Comparison of ENCODE assay signal across 1 cellular context in the genomic region with DNA sequence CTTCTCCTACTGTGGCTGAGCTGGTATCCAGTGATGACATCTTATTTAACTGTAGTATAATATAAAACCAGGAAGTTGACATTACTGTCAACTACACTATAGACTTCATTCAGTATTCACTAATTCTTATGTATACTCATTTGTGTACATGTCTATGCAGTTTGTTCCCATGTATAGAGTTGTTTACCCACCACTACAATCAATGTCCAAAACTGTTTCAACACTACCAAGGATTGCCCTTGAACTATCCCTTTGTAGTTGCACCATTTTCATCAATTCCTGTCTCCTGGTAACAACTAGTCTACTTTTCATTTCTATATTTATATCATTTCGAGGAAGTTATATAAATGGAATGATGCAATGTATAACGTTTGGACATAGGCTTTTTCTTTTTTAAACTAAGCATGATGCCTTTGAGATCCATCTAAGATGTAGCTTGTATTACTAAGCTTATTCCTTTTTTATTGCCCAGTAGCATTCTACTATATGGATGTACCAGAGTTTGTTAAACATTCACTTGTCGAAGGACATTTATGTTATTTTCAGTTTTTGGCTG.
A peak's percentile ranks its signal among the peaks of the same experiment; 100 is the strongest.
TF ChIP-seq lines count a peak whose summit lies in the region.

No MANE protein-coding gene starts in this region.

TF ChIP-seq in HepG2, 621 proteins besides CTCF, POLR2A, EP300 and RAD21 (continued from another document and continues in another):
- TF ChIP-seq TFDP2 (CRISPR knock-in tag; IDR thresholded peaks at IDR 0.05): no peak
- TF ChIP-seq PTBP1 (IDR thresholded peaks at IDR 0.05; ENCODE audit: low read depth, low read length, poor library complexity, severe bottlenecking): no peak
- TF ChIP-seq RBM39 (IDR thresholded peaks at IDR 0.05; ENCODE audit: low read depth, low read length, poor library complexity, severe bottlenecking): no peak
- peak; percentile 87 for TF ChIP-seq HDAC2 (CRISPR knock-in tag; IDR thresholded peaks at IDR 0.05)
- TF ChIP-seq FOXO1 (CRISPR knock-in tag; IDR thresholded peaks at IDR 0.05): peak; percentile 91; the same call in 1 of the 2 replicates
- no peak for TF ChIP-seq DNMT1 (CRISPR knock-in tag; IDR thresholded peaks at IDR 0.05)
- no peak for TF ChIP-seq ZNF354B (CRISPR knock-in tag; IDR thresholded peaks at IDR 0.05)
- peak; percentile 79 for TF ChIP-seq ONECUT2 (CRISPR knock-in tag; IDR thresholded peaks at IDR 0.05)
- no peak for TF ChIP-seq ZNF670 (CRISPR knock-in tag; IDR thresholded peaks at IDR 0.05; ENCODE audit: borderline replicate concordance)
- no peak for TF ChIP-seq AKNA (CRISPR knock-in tag; IDR thresholded peaks at IDR 0.05; ENCODE audit: borderline replicate concordance)
- TF ChIP-seq ZNF609 (CRISPR knock-in tag; IDR thresholded peaks at IDR 0.05; ENCODE audit: borderline replicate concordance): peak; percentile 87
- TF ChIP-seq ARHGAP35 (CRISPR knock-in tag; IDR thresholded peaks at IDR 0.05; ENCODE audit: borderline replicate concordance): no peak
- peak; percentile 47; the same call in 1 of the 2 replicates for TF ChIP-seq KDM6A (CRISPR knock-in tag; IDR thresholded peaks at IDR 0.05; ENCODE audit: low read depth)
- no peak for TF ChIP-seq CC2D1A (CRISPR knock-in tag; IDR thresholded peaks at IDR 0.05)
- TF ChIP-seq ZNF552 (CRISPR knock-in tag; IDR thresholded peaks at IDR 0.05; ENCODE audit: borderline replicate concordance): no peak
- TF ChIP-seq ZNF782 (CRISPR knock-in tag; IDR thresholded peaks at IDR 0.05; ENCODE audit: borderline replicate concordance): no peak
- TF ChIP-seq MTA1 (CRISPR knock-in tag; IDR thresholded peaks at IDR 0.05; ENCODE audit: borderline replicate concordance): no peak
- no peak for TF ChIP-seq CREB3 (CRISPR knock-in tag; IDR thresholded peaks at IDR 0.05)
- no peak for TF ChIP-seq ZUFSP (CRISPR knock-in tag; IDR thresholded peaks at IDR 0.05; ENCODE audit: borderline replicate concordance)
- TF ChIP-seq ZNF446 (CRISPR knock-in tag; IDR thresholded peaks at IDR 0.05): no peak
- no peak for TF ChIP-seq MLXIP (CRISPR knock-in tag; IDR thresholded peaks at IDR 0.05; ENCODE audit: borderline replicate concordance)
- TF ChIP-seq HMG20A (CRISPR knock-in tag; IDR thresholded peaks at IDR 0.05; ENCODE audit: borderline replicate concordance): peak; percentile 78; the same call in 1 of the 2 replicates
- no peak for TF ChIP-seq E2F2 (CRISPR knock-in tag; IDR thresholded peaks at IDR 0.05; ENCODE audit: borderline replicate concordance)
- no peak for TF ChIP-seq ARNT2 (CRISPR knock-in tag; IDR thresholded peaks at IDR 0.05; ENCODE audit: low read depth)
- TF ChIP-seq ZNF343 (CRISPR knock-in tag; IDR thresholded peaks at IDR 0.05): 0 out of 2 replicates have a peak, but pooled peaks have one; percentile 27
- no peak for TF ChIP-seq HOXA7 (CRISPR knock-in tag; IDR thresholded peaks at IDR 0.05)
- TF ChIP-seq, protein P1, sequence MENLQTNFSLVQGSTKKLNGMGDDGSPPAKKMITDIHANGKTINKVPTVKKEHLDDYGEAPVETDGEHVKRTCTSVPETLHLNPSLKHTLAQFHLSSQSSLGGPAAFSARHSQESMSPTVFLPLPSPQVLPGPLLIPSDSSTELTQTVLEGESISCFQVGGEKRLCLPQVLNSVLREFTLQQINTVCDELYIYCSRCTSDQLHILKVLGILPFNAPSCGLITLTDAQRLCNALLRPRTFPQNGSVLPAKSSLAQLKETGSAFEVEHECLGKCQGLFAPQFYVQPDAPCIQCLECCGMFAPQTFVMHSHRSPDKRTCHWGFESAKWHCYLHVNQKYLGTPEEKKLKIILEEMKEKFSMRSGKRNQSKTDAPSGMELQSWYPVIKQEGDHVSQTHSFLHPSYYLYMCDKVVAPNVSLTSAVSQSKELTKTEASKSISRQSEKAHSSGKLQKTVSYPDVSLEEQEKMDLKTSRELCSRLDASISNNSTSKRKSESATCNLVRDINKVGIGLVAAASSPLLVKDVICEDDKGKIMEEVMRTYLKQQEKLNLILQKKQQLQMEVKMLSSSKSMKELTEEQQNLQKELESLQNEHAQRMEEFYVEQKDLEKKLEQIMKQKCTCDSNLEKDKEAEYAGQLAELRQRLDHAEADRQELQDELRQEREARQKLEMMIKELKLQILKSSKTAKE (CRISPR knock-in tag; IDR thresholded peaks at IDR 0.05; ENCODE audit: borderline replicate concordance): peak; percentile 81
